ENCODE assay signal across 9 cellular contexts in genomic region chr2:216142540-216142939, GRCh38. TPM values are rescaled to one million over a fixed set of nuclear protein-coding genes. Genes with fewer than 3 reads are reported as not detected.
DNase-seq lines count a peak whose midpoint lies in the region; ATAC-seq and FAIRE-seq lines count a peak whose summit lies in the region.
"Had no signal": no experiment of that assay in that cellular context is flagged by ENCODE, and none has a peak within 500 bp of the region (broad histone marks: within the 10 kb centered on the region; RNA-seq: fewer than 3 reads in every experiment).

No MANE protein-coding gene starts in this region.

- H3K27ac ChIP-seq in CD4-positive, CD25-positive, alpha-beta regulatory T cell (ENCODE audit: insufficient read depth, low read length, poor library complexity, severe bottlenecking) = no peak overlapping the region
- no peak overlapping the region for H3K27ac ChIP-seq in effector memory CD4-positive, alpha-beta T cell (ENCODE audit: insufficient read depth, low read length, poor library complexity, severe bottlenecking)

- no peaks in the 10 kb centered on the region for H3K27me3 ChIP-seq in CD4-positive, CD25-positive, alpha-beta regulatory T cell (ENCODE audit: control insufficient read depth, insufficient read depth, low read length)
- no peaks in the 10 kb centered on the region for H3K27me3 ChIP-seq in effector memory CD4-positive, alpha-beta T cell (replicated peaks; ENCODE audit: control insufficient read depth, insufficient read depth, low read length, poor library complexity, severe bottlenecking)

- peaks cover 95% of the 10 kb centered on the region for H3K36me3 ChIP-seq in CD4-positive, CD25-positive, alpha-beta regulatory T cell (ENCODE audit: control insufficient read depth, insufficient read depth, low read length)
- H3K36me3 ChIP-seq in effector memory CD4-positive, alpha-beta T cell (ENCODE audit: control insufficient read depth, insufficient read depth, low read length) = peaks cover 78% of the 10 kb centered on the region

- H3K4me1 Mint-ChIP-seq in CD4-positive, CD25-positive, alpha-beta regulatory T cell = peaks cover 25 to 29% (median 28%) of the 10 kb centered on the region in 4 donors
- peaks cover 35% of the 10 kb centered on the region for H3K4me1 Mint-ChIP-seq in activated naive CD8-positive, alpha-beta T cell treated with anti-CD3 and anti-CD28 coated beads, Interleukin-2, amount 10 ng/mL, durations not matched to agents 7 days and 5 days
- H3K4me1 Mint-ChIP-seq in activated T-helper 1 cell treated with anti-CD3 and anti-CD28 coated beads, Interleukin-12 subunit alpha, Interleukin-12 subunit beta, Interleukin-2, Interleukin-4 antibody, amounts not matched to agents 30 ng/mL and 10 ng/mL and 1 ng/mL, durations not matched to agents 14 hours and 24 hours and 36 hours (ENCODE audit: low read depth) = peaks cover 43% of the 10 kb centered on the region
- H3K4me1 Mint-ChIP-seq in immature natural killer cell = peaks cover 4 to 12% of the 10 kb centered on the region in 2 donors

- no peaks in the 10 kb centered on the region for H3K27me3 Mint-ChIP-seq in CD4-positive, CD25-positive, alpha-beta regulatory T cell
- H3K27me3 Mint-ChIP-seq in activated naive CD8-positive, alpha-beta T cell treated with anti-CD3 and anti-CD28 coated beads, Interleukin-2, amount 10 ng/mL, durations not matched to agents 7 days and 5 days = no peaks in the 10 kb centered on the region
- H3K27me3 Mint-ChIP-seq in activated T-helper 1 cell treated with anti-CD3 and anti-CD28 coated beads, Interleukin-12 subunit alpha, Interleukin-12 subunit beta, Interleukin-2, Interleukin-4 antibody, amounts not matched to agents 30 ng/mL and 10 ng/mL and 1 ng/mL, durations not matched to agents 14 hours and 24 hours and 36 hours (ENCODE audit: insufficient read depth) = no peaks in the 10 kb centered on the region
- H3K27me3 Mint-ChIP-seq in immature natural killer cell (ENCODE audit: low read depth in 3 of 3) = peaks cover 0 to 2% (median 0%) of the 10 kb centered on the region in 3 donors

- no peaks in the 10 kb centered on the region for H3K4me1 ChIP-seq in CD4-positive, CD25-positive, alpha-beta regulatory T cell (ENCODE audit: control insufficient read depth, insufficient read depth, low read length, poor library complexity, severe bottlenecking)
- H3K4me1 ChIP-seq in effector memory CD4-positive, alpha-beta T cell (ENCODE audit: control insufficient read depth, insufficient read depth, low read length, poor library complexity, severe bottlenecking) = no peaks in the 10 kb centered on the region

- intact Hi-C loops in activated T-helper 1 cell treated with anti-CD3 and anti-CD28 coated beads, Interleukin-12 subunit alpha, Interleukin-12 subunit beta, Interleukin-2, Interleukin-4 antibody, amounts not matched to agents 30 ng/mL and 10 ng/mL and 1 ng/mL, durations not matched to agents 14 hours and 24 hours and 36 hours (cut with micrococcal nuclease) = loop anchor here (5.0 kb wide), 1 partner anchor 35 kb away; no protein-coding TSS in a partner anchor

- peak; percentile 86 for FAIRE-seq in GM19239 (lab: Jason Lieb, UNC)

- H3K9me3 Mint-ChIP-seq in CD4-positive, CD25-positive, alpha-beta regulatory T cell = no peaks in the 10 kb centered on the region
- H3K9me3 Mint-ChIP-seq in activated naive CD8-positive, alpha-beta T cell treated with anti-CD3 and anti-CD28 coated beads, Interleukin-2, amount 10 ng/mL, durations not matched to agents 7 days and 5 days = no peaks in the 10 kb centered on the region
- no peaks in the 10 kb centered on the region for H3K9me3 Mint-ChIP-seq in activated T-helper 1 cell treated with anti-CD3 and anti-CD28 coated beads, Interleukin-12 subunit alpha, Interleukin-12 subunit beta, Interleukin-2, Interleukin-4 antibody, amounts not matched to agents 30 ng/mL and 10 ng/mL and 1 ng/mL, durations not matched to agents 14 hours and 24 hours and 36 hours
- no peaks in the 10 kb centered on the region for H3K9me3 Mint-ChIP-seq in immature natural killer cell

- H3K9me3 ChIP-seq in CD4-positive, CD25-positive, alpha-beta regulatory T cell (ENCODE audit: control insufficient read depth in 2 of 2, low read length in 2 of 2) = no peaks in the 10 kb centered on the region
- H3K9me3 ChIP-seq in effector memory CD4-positive, alpha-beta T cell (ENCODE audit: control insufficient read depth, low read length) = no peaks in the 10 kb centered on the region

- H3K36me3 Mint-ChIP-seq in CD4-positive, CD25-positive, alpha-beta regulatory T cell = peaks cover 45% of the 10 kb centered on the region
- peaks cover 33% of the 10 kb centered on the region for H3K36me3 Mint-ChIP-seq in activated naive CD8-positive, alpha-beta T cell treated with anti-CD3 and anti-CD28 coated beads, Interleukin-2, amount 10 ng/mL, durations not matched to agents 7 days and 5 days
- H3K36me3 Mint-ChIP-seq in activated T-helper 1 cell treated with anti-CD3 and anti-CD28 coated beads, Interleukin-12 subunit alpha, Interleukin-12 subunit beta, Interleukin-2, Interleukin-4 antibody, amounts not matched to agents 30 ng/mL and 10 ng/mL and 1 ng/mL, durations not matched to agents 14 hours and 24 hours and 36 hours (ENCODE audit: low read depth) = peaks cover 58% of the 10 kb centered on the region
- H3K36me3 Mint-ChIP-seq in immature natural killer cell = peaks cover 0 to 47% (median 25%) of the 10 kb centered on the region in 3 donors

- POLR2A ChIA-PET in activated naive CD8-positive, alpha-beta T cell treated with anti-CD3 and anti-CD28 coated beads, Interleukin-2, amount 10 ng/mL, durations not matched to agents 7 days and 5 days (lab: Charles Lee) = interaction anchor here (1.0 to 1.3 kb wide), 3 partner anchors 22 to 58 kb away, joined by 3 read pairs; no protein-coding TSS in a partner anchor

- H3K4me3 ChIP-seq in CD4-positive, CD25-positive, alpha-beta regulatory T cell (ENCODE audit: low read depth, low read length) = no peak overlapping the region
- H3K4me3 ChIP-seq in effector memory CD4-positive, alpha-beta T cell (ENCODE audit: insufficient read depth, low read depth, low read length, poor library complexity, severe bottlenecking) = no peak overlapping the region

- no peak overlapping the region for H3K4me3 Mint-ChIP-seq in CD4-positive, CD25-positive, alpha-beta regulatory T cell
- H3K4me3 Mint-ChIP-seq in activated naive CD8-positive, alpha-beta T cell treated with anti-CD3 and anti-CD28 coated beads, Interleukin-2, amount 10 ng/mL, durations not matched to agents 7 days and 5 days = peak overlapping the region; percentile 17
- no peak overlapping the region for H3K4me3 Mint-ChIP-seq in activated T-helper 1 cell treated with anti-CD3 and anti-CD28 coated beads, Interleukin-12 subunit alpha, Interleukin-12 subunit beta, Interleukin-2, Interleukin-4 antibody, amounts not matched to agents 30 ng/mL and 10 ng/mL and 1 ng/mL, durations not matched to agents 14 hours and 24 hours and 36 hours
- no peak overlapping the region for H3K4me3 Mint-ChIP-seq in immature natural killer cell

- ATAC-seq in CD4-positive, CD25-positive, alpha-beta regulatory T cell (ENCODE audit: low read depth in 2 of 2) = peak; percentile 68 to 74
- peak; percentile 99 for ATAC-seq in HG03066 (IDR thresholded peaks at IDR 0.05; ENCODE audit: low read depth, unreplicated experiment)
- ATAC-seq in activated naive CD8-positive, alpha-beta T cell treated with anti-CD3 and anti-CD28 coated beads, Interleukin-2, amount 10 ng/mL, durations not matched to agents 7 days and 5 days (ENCODE audit: low read depth) = peak; percentile 95
- ATAC-seq: left lobe of liver had no signal

- peak in 1 of 3 donors; percentile 60 for DNase-seq in CD4-positive, CD25-positive, alpha-beta regulatory T cell
- peak; percentile 24 for DNase-seq in GM19239 (ENCODE audit: insufficient read length, low spot score)
- DNase-seq in activated naive CD8-positive, alpha-beta T cell treated with anti-CD3 and anti-CD28 coated beads, Interleukin-2, amount 10 ng/mL, durations not matched to agents 7 days and 5 days = no peak
- DNase-seq in effector memory CD4-positive, alpha-beta T cell = no peak
- no peak for DNase-seq in activated T-helper 1 cell treated with anti-CD3 and anti-CD28 coated beads, Interleukin-12 subunit alpha, Interleukin-12 subunit beta, Interleukin-2, Interleukin-4 antibody, amounts not matched to agents 30 ng/mL and 10 ng/mL and 1 ng/mL, durations not matched to agents 14 hours and 24 hours and 36 hours (ENCODE audit: low spot score)
- no peak for DNase-seq in superior temporal gyrus (ENCODE audit: extremely low spot score)
- DNase-seq in immature natural killer cell = no peak

- no peak overlapping the region for H3K27ac Mint-ChIP-seq in CD4-positive, CD25-positive, alpha-beta regulatory T cell
- H3K27ac Mint-ChIP-seq in activated naive CD8-positive, alpha-beta T cell treated with anti-CD3 and anti-CD28 coated beads, Interleukin-2, amount 10 ng/mL, durations not matched to agents 7 days and 5 days = peak overlapping the region; percentile 70
- H3K27ac Mint-ChIP-seq in activated T-helper 1 cell treated with anti-CD3 and anti-CD28 coated beads, Interleukin-12 subunit alpha, Interleukin-12 subunit beta, Interleukin-2, Interleukin-4 antibody, amounts not matched to agents 30 ng/mL and 10 ng/mL and 1 ng/mL, durations not matched to agents 14 hours and 24 hours and 36 hours = no peak overlapping the region
- H3K27ac Mint-ChIP-seq in immature natural killer cell = peak overlapping the region in 2 of 6 donors; percentile 29 to 46

RNA-seq across cellular contexts. Expression of gene XRCC5, which starts 33.4 kb away (rescaled TPM):
- 178 TPM for total RNA-seq in CD4-positive, CD25-positive, alpha-beta regulatory T cell
- 100 to 1,000 TPM; 272 to 336 (median 287) TPM for polyA plus RNA-seq in CD4-positive, CD25-positive, alpha-beta regulatory T cell
- 100 to 1,000 TPM; 268 to 273 TPM for total RNA-seq in activated naive CD8-positive, alpha-beta T cell treated with anti-CD3 and anti-CD28 coated beads, Interleukin-2, amount 10 ng/mL, durations not matched to agents 7 days and 5 days
- total RNA-seq in activated T-helper 1 cell treated with anti-CD3 and anti-CD28 coated beads, Interleukin-12 subunit alpha, Interleukin-12 subunit beta, Interleukin-2, Interleukin-4 antibody, amounts not matched to agents 30 ng/mL and 10 ng/mL and 1 ng/mL, durations not matched to agents 14 hours and 24 hours and 36 hours = 430 and 484 TPM in 2 replicates
- 100 to 1,000 TPM; 301 to 350 (median 303) TPM for polyA plus RNA-seq in immature natural killer cell
